ENCODE assay signal across 8 cellular contexts in genomic region chr17:60525347-60525623, GRCh38. TPM values are rescaled to one million over a fixed set of nuclear protein-coding genes. Genes with fewer than 3 reads are reported as not detected.
DNase-seq lines count a peak whose midpoint lies in the region; ATAC-seq and TF ChIP-seq lines count a peak whose summit lies in the region.

No MANE protein-coding gene starts in this region.

- CTCF ChIA-PET in activated CD8-positive, alpha-beta T cell treated with anti-CD3 and anti-CD28 coated beads, Interleukin-2, amount 10 ng/mL, durations not matched to agents 7 days and 5 days (lab: Charles Lee): no interaction called here

- peak; percentile 26 for DNase-seq in AG08396 (ENCODE audit: low spot score)
- DNase-seq in H7: no peak
- DNase-seq in activated CD8-positive, alpha-beta T cell treated with anti-CD3 and anti-CD28 coated beads, Interleukin-2, amount 10 ng/mL, durations not matched to agents 7 days and 5 days: no peak
- no peak for DNase-seq in left ventricle myocardium inferior
- no peak for DNase-seq in gastrocnemius medialis
- DNase-seq in NOMO-1 treated with DMSO at 0.1 percent for 48 hours (lab: John Stamatoyannopoulos, UW; ENCODE audit: unreplicated experiment): no peak

- in situ Hi-C loops in gastrocnemius medialis (cut with MboI; ENCODE audit: low sequenced_read_pairs in 4 of 4): loop anchor here in 1 of 4 donors (10.0 kb wide), 1 partner anchor 50 kb away; no protein-coding TSS in a partner anchor

- TF ChIP-seq CTCF in left ventricle myocardium inferior (IDR thresholded peaks at IDR 0.05; ENCODE audit: borderline replicate concordance): no peak
- TF ChIP-seq CTCF in gastrocnemius medialis (IDR thresholded peaks at IDR 0.05 in 4 of 5, conservative IDR thresholded peaks at IDR 0.05 in 1 of 5): no peak

- H3K4me3 Mint-ChIP-seq in activated CD8-positive, alpha-beta T cell treated with anti-CD3 and anti-CD28 coated beads, Interleukin-2, amount 10 ng/mL, durations not matched to agents 7 days and 5 days: peak overlapping the region; percentile 95

- ATAC-seq in activated CD8-positive, alpha-beta T cell treated with anti-CD3 and anti-CD28 coated beads, Interleukin-2, amount 10 ng/mL, durations not matched to agents 7 days and 5 days: no peak
- ATAC-seq in gastrocnemius medialis (peak; percentile 22 to 23), GM18867 (IDR thresholded peaks at IDR 0.05; ENCODE audit: unreplicated experiment) (no peak), GM21528 (IDR thresholded peaks at IDR 0.05; ENCODE audit: low FRiP score, unreplicated experiment) (no peak)

- peak overlapping the region; percentile 72 for H3K4me3 ChIP-seq in H7 (ENCODE audit: insufficient read depth, low read depth, low read length)
- H3K4me3 ChIP-seq in left ventricle myocardium inferior: peak overlapping the region; percentile 95
- peak overlapping the region; percentile 92 to 98 (median 94) for H3K4me3 ChIP-seq in gastrocnemius medialis

- peaks cover 64% of the 10 kb centered on the region for H3K4me1 ChIP-seq in left ventricle myocardium inferior
- peaks cover 38 to 43% of the 10 kb centered on the region in 2 donors for H3K4me1 ChIP-seq in gastrocnemius medialis

- H3K36me3 ChIP-seq in H7 (replicated peaks; ENCODE audit: control insufficient read depth, insufficient read depth, low read length): no peaks in the 10 kb centered on the region
- peaks cover 2% of the 10 kb centered on the region for H3K36me3 ChIP-seq in left ventricle myocardium inferior
- no peaks in the 10 kb centered on the region for H3K36me3 ChIP-seq in gastrocnemius medialis

- H3K27me3 Mint-ChIP-seq in activated CD8-positive, alpha-beta T cell treated with anti-CD3 and anti-CD28 coated beads, Interleukin-2, amount 10 ng/mL, durations not matched to agents 7 days and 5 days (ENCODE audit: low read depth): peaks cover 2% of the 10 kb centered on the region

- intact Hi-C loops in left ventricle myocardium inferior (cut with micrococcal nuclease) (no loop called here), gastrocnemius medialis (cut with DNase I; ENCODE audit: low total_unique reads) (loop anchor here (5.0 kb wide), 1 partner anchor 112 kb away; no protein-coding TSS in a partner anchor)

- H3K9me3 Mint-ChIP-seq in activated CD8-positive, alpha-beta T cell treated with anti-CD3 and anti-CD28 coated beads, Interleukin-2, amount 10 ng/mL, durations not matched to agents 7 days and 5 days (ENCODE audit: insufficient read depth): no peaks in the 10 kb centered on the region

- peak overlapping the region; percentile 94 for H3K27ac Mint-ChIP-seq in activated CD8-positive, alpha-beta T cell treated with anti-CD3 and anti-CD28 coated beads, Interleukin-2, amount 10 ng/mL, durations not matched to agents 7 days and 5 days

- TF ChIP-seq POLR2A in gastrocnemius medialis (IDR thresholded peaks at IDR 0.05): no peak

- POLR2A ChIA-PET in activated CD8-positive, alpha-beta T cell treated with anti-CD3 and anti-CD28 coated beads, Interleukin-2, amount 10 ng/mL, durations not matched to agents 7 days and 5 days (lab: Charles Lee): interaction anchor here (0.7 to 1.0 kb wide), 2 partner anchors 16 to 74 kb away, joined by 3 to 7 read pairs; partner anchors contain the start of gene PPM1D

- no peaks in the 10 kb centered on the region for H3K27me3 ChIP-seq in H7 (ENCODE audit: control insufficient read depth, insufficient read depth, low read length)
- H3K27me3 ChIP-seq in left ventricle myocardium inferior (ENCODE audit: low read depth): no peaks in the 10 kb centered on the region
- no peaks in the 10 kb centered on the region for H3K27me3 ChIP-seq in gastrocnemius medialis

- H3K9me3 ChIP-seq in left ventricle myocardium inferior (replicated peaks): no peaks in the 10 kb centered on the region
- H3K9me3 ChIP-seq in gastrocnemius medialis: no peaks in the 10 kb centered on the region

- H3K36me3 Mint-ChIP-seq in activated CD8-positive, alpha-beta T cell treated with anti-CD3 and anti-CD28 coated beads, Interleukin-2, amount 10 ng/mL, durations not matched to agents 7 days and 5 days (ENCODE audit: low read depth): peaks cover 11% of the 10 kb centered on the region

- H3K4me1 Mint-ChIP-seq in activated CD8-positive, alpha-beta T cell treated with anti-CD3 and anti-CD28 coated beads, Interleukin-2, amount 10 ng/mL, durations not matched to agents 7 days and 5 days (ENCODE audit: low read depth): peaks cover 30% of the 10 kb centered on the region

- peak overlapping the region; percentile 99 for H3K27ac ChIP-seq in left ventricle myocardium inferior (replicated peaks)
- peak overlapping the region; percentile 97 to 100 (median 98) for H3K27ac ChIP-seq in gastrocnemius medialis

RNA-seq across cellular contexts. Expression of gene APPBP2, which starts 0.8 kb away (rescaled TPM):
- 11.7 TPM in 2 replicates for total RNA-seq in H7 (2014; rRNA removed; shearing (Covaris generic))
- 10 to 100 TPM; 25.9 to 27.2 TPM for total RNA-seq in activated CD8-positive, alpha-beta T cell treated with anti-CD3 and anti-CD28 coated beads, Interleukin-2, amount 10 ng/mL, durations not matched to agents 7 days and 5 days
- total RNA-seq in left ventricle myocardium inferior (16.6 TPM), gastrocnemius medialis (10 to 100 TPM; 14.2 to 21.8 (median 18.1) TPM)

Comparison
In these comparisons a context has a peak if more than half of its experiments do, and no peak if none do; other contexts are left out.
1. ATAC-seq: peak in gastrocnemius medialis (2 of 2); none in activated CD8-positive, alpha-beta T cell treated with anti-CD3 and anti-CD28 coated beads, Interleukin-2, amount 10 ng/mL, durations not matched to agents 7 days and 5 days (single experiment), GM18867 (single experiment) and GM21528 (single experiment).
2. Peak in every context shown above with its lines, with median percentiles within 50 percentile points of each other: H3K4me3 ChIP-seq.